Comparison of ENCODE assay signal across 8 cellular contexts in the genomic region with DNA sequence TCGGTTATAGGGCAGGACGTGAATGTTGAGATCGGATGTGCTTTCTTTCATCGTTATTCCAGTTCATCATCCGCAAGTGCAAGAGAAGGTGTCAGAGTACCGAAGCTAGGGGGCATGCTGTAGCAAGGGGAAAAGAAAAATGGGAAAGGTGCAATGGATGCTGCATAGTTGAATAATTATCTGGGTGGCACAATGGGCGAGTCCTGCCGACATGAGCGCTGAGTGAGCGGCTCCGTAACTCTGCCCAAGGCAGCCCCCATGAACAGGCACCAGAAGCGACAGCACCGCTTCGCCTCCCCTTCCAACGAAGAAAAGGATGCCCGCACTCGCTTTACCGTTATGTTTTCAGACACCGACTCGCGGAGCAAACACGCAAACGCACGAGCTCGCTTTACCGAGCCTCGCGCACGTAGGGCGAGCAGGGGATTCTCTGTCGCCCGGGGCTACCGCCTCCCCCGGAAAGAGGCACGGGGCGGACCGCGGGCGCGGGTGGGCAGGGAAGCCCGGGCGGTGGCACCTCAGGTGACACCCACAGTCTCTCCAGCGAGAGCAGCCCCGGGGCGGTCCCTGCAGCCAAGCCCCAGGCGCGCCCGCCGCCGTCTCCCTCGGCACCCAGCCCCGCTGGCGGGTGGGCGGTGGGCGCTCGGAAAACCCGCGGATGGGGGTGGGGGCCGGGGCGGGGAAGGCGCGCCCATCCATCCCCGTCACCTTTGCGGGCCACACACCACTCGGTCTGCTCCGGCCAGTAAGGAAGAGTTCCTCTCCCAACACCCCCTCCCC. TPM values are rescaled to one million over a fixed set of nuclear protein-coding genes. Genes with fewer than 3 reads are reported as not detected.
DNase-seq lines count a peak whose midpoint lies in the region; ATAC-seq and TF ChIP-seq lines count a peak whose summit lies in the region.

No MANE protein-coding gene starts in this region.

- H3K36me3 ChIP-seq in KOPT-K1 (ENCODE audit: insufficient read depth, low read length) (peaks cover 11% of the 10 kb centered on the region; the same call in 1 of the 2 replicates), Peyer's patch (no peaks in the 10 kb centered on the region), fibroblast of lung (ENCODE audit: control insufficient read depth, insufficient read depth, low read length) (no peaks in the 10 kb centered on the region)

- H3K27me3 Mint-ChIP-seq in naive B cell, result no peaks in the 10 kb centered on the region
- H3K27me3 Mint-ChIP-seq in stimulated activated memory B cell treated with anti-CD40 and anti-IgM and Interleukin-4, amounts not matched to agents 10 μg/mL and 1 μg/mL and 100 μg/mL, for 72 hours, result no peaks in the 10 kb centered on the region

- peak overlapping the region in 6 of 8 donors; percentile 84 to 96 (median 91) for H3K4me3 Mint-ChIP-seq in naive B cell
- H3K4me3 Mint-ChIP-seq in stimulated activated memory B cell treated with anti-CD40 and anti-IgM and Interleukin-4, amounts not matched to agents 10 μg/mL and 1 μg/mL and 100 μg/mL, for 72 hours, result no peak overlapping the region

- no peak for TF ChIP-seq POLR2A in Peyer's patch (IDR thresholded peaks at IDR 0.05)

- H3K9me3 Mint-ChIP-seq in naive B cell, result no peaks in the 10 kb centered on the region
- no peaks in the 10 kb centered on the region for H3K9me3 Mint-ChIP-seq in stimulated activated memory B cell treated with anti-CD40 and anti-IgM and Interleukin-4, amounts not matched to agents 10 μg/mL and 1 μg/mL and 100 μg/mL, for 72 hours

- H3K4me2 ChIP-seq in fibroblast of lung (ENCODE audit: extremely low read depth, insufficient read depth, low read length), result peak overlapping the region; percentile 91

- peak; percentile 84 for TF ChIP-seq CTCF in AG10803 (conservative IDR thresholded peaks at IDR 0.05; ENCODE audit: low read length)
- TF ChIP-seq CTCF in Peyer's patch (IDR thresholded peaks at IDR 0.05), result peak; percentile 45 to 60 (median 59)
- peak; percentile 63 to 78 for TF ChIP-seq CTCF in fibroblast of lung (conservative IDR thresholded peaks at IDR 0.05 in 1 of 2, IDR thresholded peaks at IDR 0.05 in 1 of 2; ENCODE audit: low read depth in 1 of 2, low read length in 2 of 2)

- H3K27ac ChIP-seq in KOPT-K1 (ENCODE audit: low read depth, low read length, poor library complexity, severe bottlenecking) (peak overlapping the region; percentile 84), Peyer's patch (peak overlapping the region; percentile 70 to 88 (median 77)), fibroblast of lung (ENCODE audit: insufficient read depth, low read length) (peak overlapping the region; percentile 97)

- peaks cover 2% of the 10 kb centered on the region for H4K20me1 ChIP-seq in fibroblast of lung (ENCODE audit: control insufficient read depth, extremely low read depth, insufficient read depth, low read length)

- peak overlapping the region; percentile 93 for H2AFZ ChIP-seq in fibroblast of lung (ENCODE audit: low read length)

- H3K4me1 ChIP-seq in Peyer's patch, result peaks cover 0 to 29% (median 4%) of the 10 kb centered on the region in 4 donors
- peaks cover 9% of the 10 kb centered on the region for H3K4me1 ChIP-seq in fibroblast of lung (ENCODE audit: control insufficient read depth, extremely low read depth, insufficient read depth, low read length)

- H3K9me3 ChIP-seq in KOPT-K1 (ENCODE audit: insufficient read depth, low read length, poor library complexity, severe bottlenecking) (no peaks in the 10 kb centered on the region), Peyer's patch (no peaks in the 10 kb centered on the region), fibroblast of lung (ENCODE audit: control insufficient read depth, insufficient read depth, low read depth, low read length) (no peaks in the 10 kb centered on the region)

- H3K27me3 ChIP-seq in Peyer's patch (no peaks in the 10 kb centered on the region), fibroblast of lung (ENCODE audit: control insufficient read depth, insufficient read depth, low read length) (no peaks in the 10 kb centered on the region)

- peak; percentile 24 for ATAC-seq in GM19463 (IDR thresholded peaks at IDR 0.05; ENCODE audit: unreplicated experiment)
- peak; percentile 65 to 66 for ATAC-seq in naive B cell (ENCODE audit: low read depth in 2 of 2)
- peak; percentile 79 for ATAC-seq in stimulated activated memory B cell treated with anti-CD40 and anti-IgM and Interleukin-4, amounts not matched to agents 10 μg/mL and 1 μg/mL and 100 μg/mL, for 72 hours

- peak overlapping the region in 5 of 6 donors; percentile 62 to 94 (median 85) for H3K27ac Mint-ChIP-seq in naive B cell
- H3K27ac Mint-ChIP-seq in stimulated activated memory B cell treated with anti-CD40 and anti-IgM and Interleukin-4, amounts not matched to agents 10 μg/mL and 1 μg/mL and 100 μg/mL, for 72 hours, result no peak overlapping the region

- H3K36me3 Mint-ChIP-seq in naive B cell, result no peaks in the 10 kb centered on the region
- H3K36me3 Mint-ChIP-seq in stimulated activated memory B cell treated with anti-CD40 and anti-IgM and Interleukin-4, amounts not matched to agents 10 μg/mL and 1 μg/mL and 100 μg/mL, for 72 hours, result no peaks in the 10 kb centered on the region

- peak; percentile 64 for DNase-seq in AG10803 (ENCODE audit: low read depth)
- peak; percentile 60 to 75 (median 61) for DNase-seq in Peyer's patch
- DNase-seq in activated T-helper 1 cell treated with anti-CD3 and anti-CD28 coated beads, Interleukin-2, amount 50 U/mL, for 16 hours (ENCODE audit: low read depth in 1 of 2, low spot score in 1 of 2), result peak; percentile 36 to 38
- peak; percentile 62 to 64 for DNase-seq in fibroblast of lung (ENCODE audit: low read depth in 2 of 2)
- DNase-seq in naive B cell, result peak; percentile 83

- H3K4me1 Mint-ChIP-seq in naive B cell, result peaks cover 0 to 14% (median 6%) of the 10 kb centered on the region in 3 donors
- peaks cover 7% of the 10 kb centered on the region for H3K4me1 Mint-ChIP-seq in stimulated activated memory B cell treated with anti-CD40 and anti-IgM and Interleukin-4, amounts not matched to agents 10 μg/mL and 1 μg/mL and 100 μg/mL, for 72 hours

- H3K9ac ChIP-seq in fibroblast of lung (ENCODE audit: insufficient read depth, low read length), result peak overlapping the region; percentile 94

- H3K79me2 ChIP-seq in fibroblast of lung (ENCODE audit: control insufficient read depth, insufficient read depth, low read length), result peaks cover 50% of the 10 kb centered on the region

- H3K4me3 ChIP-seq in AG10803 (ENCODE audit: low read length), result peak overlapping the region; percentile 85
- H3K4me3 ChIP-seq in Peyer's patch, result peak overlapping the region; percentile 61 to 87 (median 71)
- peak overlapping the region; percentile 82 to 97 (median 90) for H3K4me3 ChIP-seq in fibroblast of lung (replicated peaks in 1 of 4; ENCODE audit: control extremely low read depth in 1 of 4, insufficient read depth in 1 of 4, low read depth in 3 of 4, low read length in 4 of 4)

RNA-seq across cellular contexts. Expression of a gene that starts 0.7 kb away (rescaled TPM):
- total RNA-seq in Peyer's patch (10 to 100 TPM in 1 of 4 donors, 1 to 10 TPM in 3; 1.8 to 14.0 (median 5.9) TPM), fibroblast of lung (8.5 and 13.2 TPM in 2 replicates)
- polyA plus RNA-seq in fibroblast of lung (28.2 and 37.7 TPM in 2 replicates), naive B cell (ENCODE audit: low read depth in 6 of 6) (10 to 100 TPM in 3 of 6 donors, 1 to 10 TPM in 3; 6.9 to 21.6 (median 11.2) TPM)
- polyA plus RNA-seq in fibroblast of lung (2012), result 13.9 and 19.0 TPM in 2 replicates
- 11.6 and 20.0 TPM in 2 replicates for polyA minus RNA-seq in fibroblast of lung (ENCODE audit: low replicate concordance)

RNA-seq across cellular contexts. Expression of a gene that starts 1.4 kb away (rescaled TPM):
- 10 to 100 TPM; 12.7 to 29.7 (median 20.5) TPM for total RNA-seq in Peyer's patch
- 20.3 and 22.1 TPM in 2 replicates for total RNA-seq in fibroblast of lung
- polyA plus RNA-seq in fibroblast of lung, result 16.4 and 21.5 TPM in 2 replicates
- 14.1 and 15.0 TPM in 2 replicates for polyA plus RNA-seq in fibroblast of lung (2012)
- 4.3 and 7.7 TPM in 2 replicates for polyA minus RNA-seq in fibroblast of lung (ENCODE audit: low replicate concordance)
- 10 to 100 TPM; 36.8 to 56.8 (median 48.8) TPM for polyA plus RNA-seq in naive B cell (ENCODE audit: low read depth in 6 of 6)

Comparison
In these comparisons a context has a peak if more than half of its experiments do, and no peak if none do; other contexts are left out.
1. Peak in every context shown above with its lines: DNase-seq, ATAC-seq, H3K4me3 ChIP-seq and H3K27ac ChIP-seq.
2. ATAC-seq: peak in every context shown above with its lines; median percentile 79 in stimulated activated memory B cell treated with anti-CD40 and anti-IgM and Interleukin-4, amounts not matched to agents 10 μg/mL and 1 μg/mL and 100 μg/mL, for 72 hours; 66 in naive B cell; 24 in GM19463.